8 cellular contexts compared by ENCODE assay signal in the genomic region with DNA sequence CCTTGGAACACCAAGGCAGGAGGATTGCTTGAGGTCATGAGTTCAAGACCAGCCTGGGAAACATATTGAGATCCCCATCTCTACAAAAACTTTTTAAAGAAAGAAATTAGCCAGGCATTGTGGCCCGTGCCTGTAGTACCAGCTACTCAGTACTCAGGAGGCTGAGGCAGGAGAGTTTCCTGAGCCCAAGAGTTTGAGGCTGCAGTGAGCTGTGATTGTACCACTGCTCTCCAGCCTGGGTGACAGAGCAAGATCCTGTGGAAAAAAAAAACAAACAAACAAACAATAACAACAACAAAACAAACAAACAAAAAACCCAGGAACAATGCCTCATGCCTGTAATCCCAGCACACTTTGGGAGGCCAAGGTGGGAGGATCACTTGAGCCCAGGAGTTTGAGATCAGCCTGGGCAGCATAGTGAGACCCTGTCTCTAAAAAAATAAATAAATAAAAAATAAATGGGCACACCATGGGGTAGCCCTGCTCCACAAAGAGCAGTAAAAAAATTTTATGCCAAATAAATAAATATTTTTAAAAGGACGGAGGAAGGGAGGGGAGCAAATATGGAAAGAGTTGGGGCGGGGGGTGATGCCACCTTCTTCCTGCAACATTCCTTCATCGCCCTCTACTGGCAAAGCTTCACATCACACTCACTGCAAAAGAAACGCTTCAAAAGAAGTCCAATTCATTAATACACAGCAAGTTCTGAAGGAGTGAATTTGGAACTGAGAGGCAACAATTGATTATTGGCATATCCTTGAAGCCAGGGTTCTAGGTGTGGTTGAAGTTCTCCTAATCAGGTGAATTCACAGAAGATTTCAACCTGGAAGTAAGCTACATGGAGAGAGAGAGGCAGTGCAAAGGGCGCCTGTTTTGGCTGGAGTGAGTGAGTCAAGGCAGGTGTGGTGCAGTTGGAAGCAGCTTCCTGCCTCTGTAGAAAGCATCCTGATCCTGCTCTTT. TPM values are rescaled to one million over a fixed set of nuclear protein-coding genes. Genes with fewer than 3 reads are reported as not detected.
A peak's percentile ranks its signal among the peaks of the same experiment; 100 is the strongest.
DNase-seq lines count a peak whose midpoint lies in the region; ATAC-seq and TF ChIP-seq lines count a peak whose summit lies in the region.

No MANE protein-coding gene starts in this region.

- peaks cover 7 to 17% (median 12%) of the 10 kb centered on the region in 3 donors for H3K4me1 Mint-ChIP-seq in IgD-negative memory B cell
- H3K4me1 Mint-ChIP-seq in activated naive CD8-positive, alpha-beta T cell treated with anti-CD3 and anti-CD28 coated beads for 36 hours: peaks cover 7% of the 10 kb centered on the region

- H3K4me3 ChIP-seq in left ventricle myocardium inferior (no peak overlapping the region), gastrocnemius medialis (no peak overlapping the region)

- in situ Hi-C loops in gastrocnemius medialis (cut with MboI; ENCODE audit: low sequenced_read_pairs in 4 of 4): loop anchor here (5.0 to 25.0 kb wide), 5 partner anchors 62 to 435 kb away; partner anchors contain the start of gene ARL1 (in 3 of the 4)

- H3K4me1 ChIP-seq in left ventricle myocardium inferior: no peaks in the 10 kb centered on the region
- H3K4me1 ChIP-seq in gastrocnemius medialis: peaks cover 0 to 3% of the 10 kb centered on the region in 2 donors

- intact Hi-C loops in left ventricle myocardium inferior (cut with micrococcal nuclease) (no loop called here), gastrocnemius medialis (cut with DNase I; ENCODE audit: low total_unique reads) (loop anchor here (1.0 kb wide), 2 partner anchors 66 to 425 kb away; no protein-coding TSS in a partner anchor)

- H3K27me3 Mint-ChIP-seq in IgD-negative memory B cell: no peaks in the 10 kb centered on the region
- no peaks in the 10 kb centered on the region for H3K27me3 Mint-ChIP-seq in activated naive CD8-positive, alpha-beta T cell treated with anti-CD3 and anti-CD28 coated beads for 36 hours

- TF ChIP-seq CTCF in left ventricle myocardium inferior (IDR thresholded peaks at IDR 0.05; ENCODE audit: borderline replicate concordance) (peak; percentile 92), gastrocnemius medialis (IDR thresholded peaks at IDR 0.05 in 4 of 5, conservative IDR thresholded peaks at IDR 0.05 in 1 of 5) (peak; percentile 73 to 90 (median 82))

- peak overlapping the region in 2 of 3 donors; percentile 46 to 71 for H3K27ac Mint-ChIP-seq in IgD-negative memory B cell
- H3K27ac Mint-ChIP-seq in activated naive CD8-positive, alpha-beta T cell treated with anti-CD3 and anti-CD28 coated beads for 36 hours: no peak overlapping the region

- H3K9me3 Mint-ChIP-seq in IgD-negative memory B cell: no peaks in the 10 kb centered on the region
- H3K9me3 Mint-ChIP-seq in activated naive CD8-positive, alpha-beta T cell treated with anti-CD3 and anti-CD28 coated beads for 36 hours: no peaks in the 10 kb centered on the region

- no peaks in the 10 kb centered on the region for H3K36me3 ChIP-seq in left ventricle myocardium inferior
- H3K36me3 ChIP-seq in gastrocnemius medialis: no peaks in the 10 kb centered on the region

- H3K9me3 ChIP-seq in left ventricle myocardium inferior (replicated peaks) (no peaks in the 10 kb centered on the region), gastrocnemius medialis (no peaks in the 10 kb centered on the region)

- no peaks in the 10 kb centered on the region for H3K36me3 Mint-ChIP-seq in IgD-negative memory B cell
- no peaks in the 10 kb centered on the region for H3K36me3 Mint-ChIP-seq in activated naive CD8-positive, alpha-beta T cell treated with anti-CD3 and anti-CD28 coated beads for 36 hours

- H3K27ac ChIP-seq in left ventricle myocardium inferior (replicated peaks) (no peak overlapping the region), gastrocnemius medialis (no peak overlapping the region)

- DNase-seq in NCI-H82 (lab: John Stamatoyannopoulos, UW): peak; percentile 72
- DNase-seq in NCI-H82 treated with DMSO at 0.1 percent for 48 hours (lab: John Stamatoyannopoulos, UW; ENCODE audit: unreplicated experiment): no peak
- peak; percentile 60 for DNase-seq in activated naive CD8-positive, alpha-beta T cell treated with anti-CD3 and anti-CD28 coated beads for 36 hours
- DNase-seq in left ventricle myocardium inferior: no peak
- DNase-seq in gastrocnemius medialis: peak; percentile 23 to 41
- DNase-seq in mesenteric fat pad (ENCODE audit: low spot score): no peak

- H3K27me3 ChIP-seq in left ventricle myocardium inferior (ENCODE audit: low read depth): peaks cover 4% of the 10 kb centered on the region
- no peaks in the 10 kb centered on the region for H3K27me3 ChIP-seq in gastrocnemius medialis

- H3K4me3 Mint-ChIP-seq in IgD-negative memory B cell: peak overlapping the region in 2 of 4 donors; percentile 2 to 83
- no peak overlapping the region for H3K4me3 Mint-ChIP-seq in activated naive CD8-positive, alpha-beta T cell treated with anti-CD3 and anti-CD28 coated beads for 36 hours

- no peak for TF ChIP-seq POLR2A in gastrocnemius medialis (IDR thresholded peaks at IDR 0.05)

- ATAC-seq in SK-N-SH treated with all-trans-retinoic acid at 6 μM for 48 hours: peak; percentile 92
- peak; percentile 56 to 86 for ATAC-seq in gastrocnemius medialis

TF ChIP-seq in SK-N-SH treated with all-trans-retinoic acid at 6 μM for 48 hours, 23 proteins besides CTCF, POLR2A, EP300 and RAD21:
- TF ChIP-seq GLIS3 (CRISPR knock-in tag; IDR thresholded peaks at IDR 0.05) (no peak), PPARA (CRISPR knock-in tag; IDR thresholded peaks at IDR 0.05; ENCODE audit: borderline replicate concordance) (no peak), TOX (CRISPR knock-in tag; IDR thresholded peaks at IDR 0.05; ENCODE audit: borderline replicate concordance) (no peak), SNAI2 (CRISPR knock-in tag; IDR thresholded peaks at IDR 0.05) (no peak), CSDC2 (CRISPR knock-in tag; IDR thresholded peaks at IDR 0.05) (no peak), POU6F1 (CRISPR knock-in tag; IDR thresholded peaks at IDR 0.05; ENCODE audit: borderline replicate concordance, low read depth) (no peak), RARB (CRISPR knock-in tag; IDR thresholded peaks at IDR 0.05) (no peak), ZC3H10 (CRISPR knock-in tag; IDR thresholded peaks at IDR 0.05) (no peak), ESRRG (CRISPR knock-in tag; IDR thresholded peaks at IDR 0.05) (no peak)
- TF ChIP-seq, protein P1, sequence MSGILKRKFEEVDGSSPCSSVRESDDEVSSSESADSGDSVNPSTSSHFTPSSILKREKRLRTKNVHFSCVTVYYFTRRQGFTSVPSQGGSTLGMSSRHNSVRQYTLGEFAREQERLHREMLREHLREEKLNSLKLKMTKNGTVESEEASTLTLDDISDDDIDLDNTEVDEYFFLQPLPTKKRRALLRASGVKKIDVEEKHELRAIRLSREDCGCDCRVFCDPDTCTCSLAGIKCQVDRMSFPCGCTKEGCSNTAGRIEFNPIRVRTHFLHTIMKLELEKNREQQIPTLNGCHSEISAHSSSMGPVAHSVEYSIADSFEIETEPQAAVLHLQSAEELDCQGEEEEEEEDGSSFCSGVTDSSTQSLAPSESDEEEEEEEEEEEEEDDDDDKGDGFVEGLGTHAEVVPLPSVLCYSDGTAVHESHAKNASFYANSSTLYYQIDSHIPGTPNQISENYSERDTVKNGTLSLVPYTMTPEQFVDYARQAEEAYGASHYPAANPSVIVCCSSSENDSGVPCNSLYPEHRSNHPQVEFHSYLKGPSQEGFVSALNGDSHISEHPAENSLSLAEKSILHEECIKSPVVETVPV (CRISPR knock-in tag; IDR thresholded peaks at IDR 0.05): no peak

RNA-seq across cellular contexts. Expression of gene GNPTAB, which starts 8.8 kb away (rescaled TPM):
- 28.0 TPM for polyA plus RNA-seq in IgD-negative memory B cell
- total RNA-seq in activated naive CD8-positive, alpha-beta T cell treated with anti-CD3 and anti-CD28 coated beads for 36 hours: 10 to 100 TPM; 44.9 to 47.4 TPM
- total RNA-seq in left ventricle myocardium inferior (55.2 TPM), gastrocnemius medialis (10 to 100 TPM; 10.7 to 30.3 (median 16.2) TPM), mesenteric fat pad (26.0 TPM)

RNA-seq across cellular contexts. Expression of gene DRAM1, which starts 37.8 kb away (rescaled TPM):
- polyA plus RNA-seq in IgD-negative memory B cell: 7.4 TPM
- 1 to 10 TPM; 5.2 to 6.7 TPM for total RNA-seq in activated naive CD8-positive, alpha-beta T cell treated with anti-CD3 and anti-CD28 coated beads for 36 hours
- 5.3 TPM for total RNA-seq in left ventricle myocardium inferior
- total RNA-seq in gastrocnemius medialis: 1 to 10 TPM; 2.9 to 7.2 (median 4.1) TPM
- 35.3 TPM for total RNA-seq in mesenteric fat pad

Comparison
In these comparisons a context has a peak if more than half of its experiments do, and no peak if none do; other contexts are left out.
1. DNase-seq: peak in NCI-H82 (single experiment), activated naive CD8-positive, alpha-beta T cell treated with anti-CD3 and anti-CD28 coated beads for 36 hours (single experiment) and gastrocnemius medialis (2 of 2); none in NCI-H82 treated with DMSO at 0.1 percent for 48 hours (single experiment), left ventricle myocardium inferior (single experiment) and mesenteric fat pad (single experiment).